In the genomic region with DNA sequence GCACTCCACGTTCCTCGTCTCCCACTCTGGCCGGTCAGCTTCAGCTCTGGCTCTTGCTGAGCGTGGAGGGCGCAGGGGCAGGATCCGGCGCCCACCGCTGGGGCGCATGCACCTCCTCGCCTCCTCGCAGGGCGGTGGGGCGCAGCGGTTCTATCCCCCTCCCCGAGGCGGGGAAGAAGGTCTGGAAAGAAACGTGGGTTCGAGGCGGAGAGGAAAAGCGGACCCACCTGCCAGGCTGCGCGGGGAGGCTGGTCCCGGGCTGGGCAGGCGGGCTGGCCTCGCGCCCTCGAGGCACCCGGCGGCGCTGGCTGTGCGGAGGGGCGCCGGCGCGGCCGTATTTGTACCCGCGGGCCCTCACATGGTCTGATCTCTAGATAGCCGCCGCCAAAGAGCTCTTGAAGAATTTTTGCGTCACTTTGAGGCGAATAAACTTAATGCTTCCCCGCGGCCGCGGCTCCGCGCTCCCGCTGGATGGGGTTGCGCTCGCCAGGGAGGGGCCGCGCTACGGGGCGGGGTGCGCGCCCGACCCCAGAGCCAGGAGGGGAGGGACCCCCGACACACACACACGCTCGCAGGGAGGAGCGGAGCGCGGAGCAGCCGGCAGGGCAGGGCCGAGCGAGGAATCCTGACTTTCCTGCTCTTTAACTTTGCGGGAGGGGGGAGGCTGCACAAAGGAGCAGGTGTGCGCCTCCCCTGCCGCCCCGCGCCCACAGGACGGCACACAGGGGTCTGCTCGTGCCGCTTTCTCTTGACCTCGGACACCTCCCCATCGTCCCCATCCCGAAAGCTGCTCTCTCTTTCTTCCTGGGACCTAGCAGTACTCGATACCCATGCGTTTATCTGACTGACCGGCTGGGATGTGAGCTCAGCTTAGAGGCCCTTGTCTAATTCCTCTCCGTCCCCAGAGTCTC, we compare ENCODE assay signal across 8 cellular contexts. TPM values are rescaled to one million over a fixed set of nuclear protein-coding genes. Genes with fewer than 3 reads are reported as not detected.
A peak's percentile ranks its signal among the peaks of the same experiment; 100 is the strongest.
DNase-seq lines count a peak whose midpoint lies in the region; ATAC-seq and TF ChIP-seq lines count a peak whose summit lies in the region.

SLC6A4 (minus strand) TSS at position 312 of the 911 bp plus-strand sequence. CDS start 13,739 bp downstream, outside the sequence.

- no peak within 1 kb of the TSS for H4K5ac ChIP-seq in mesendoderm (ENCODE audit: low read length)

- H3K4me2 ChIP-seq in mesendoderm (ENCODE audit: low read length): peak within 1 kb of the TSS; percentile 6

- no peak within 1 kb of the TSS for H3K4me3 ChIP-seq in CD4-positive, CD25-positive, alpha-beta regulatory T cell (ENCODE audit: low read depth, low read length)
- H3K4me3 ChIP-seq in colonic mucosa (peak within 1 kb of the TSS; percentile 26), mesendoderm (ENCODE audit: low read length) (no peak within 1 kb of the TSS)

- TF ChIP-seq CTCF in colonic mucosa (IDR thresholded peaks at IDR 0.05): no peak

- H2AK5ac ChIP-seq in mesendoderm (ENCODE audit: low read length): no peak within 1 kb of the TSS

- no peak within 1 kb of the TSS for H4K8ac ChIP-seq in mesendoderm (ENCODE audit: low read depth, low read length)

- H3K9me3 ChIP-seq in CD4-positive, CD25-positive, alpha-beta regulatory T cell (ENCODE audit: control insufficient read depth in 2 of 2, low read length in 2 of 2): no peaks in the 10 kb centered on the region
- no peaks in the 10 kb centered on the region for H3K9me3 ChIP-seq in colonic mucosa

- no peak within 1 kb of the TSS for H2BK5ac ChIP-seq in mesendoderm (ENCODE audit: low read length)

- intact Hi-C loops in colonic mucosa (cut with DNase I): loop anchor here (10.0 kb wide), 1 partner anchor 111 kb away; no protein-coding TSS in a partner anchor

- H3K18ac ChIP-seq in mesendoderm (ENCODE audit: low read length): no peak within 1 kb of the TSS

- ATAC-seq in CD4-positive, CD25-positive, alpha-beta regulatory T cell (ENCODE audit: low read depth in 2 of 2): no peak
- peak; percentile 11 for ATAC-seq in HG02981 (IDR thresholded peaks at IDR 0.05; ENCODE audit: unreplicated experiment)

- H2BK120ac ChIP-seq in mesendoderm (ENCODE audit: low read depth, low read length): no peak within 1 kb of the TSS

- peaks cover 29% of the 10 kb centered on the region for H3K27me3 ChIP-seq in CD4-positive, CD25-positive, alpha-beta regulatory T cell (ENCODE audit: control insufficient read depth, insufficient read depth, low read length)
- H3K27me3 ChIP-seq in colonic mucosa (peaks cover 32% of the 10 kb centered on the region), mesendoderm (ENCODE audit: insufficient read depth, low read length, poor library complexity) (peaks cover 34% of the 10 kb centered on the region)

- H3K4me3 Mint-ChIP-seq in CD4-positive, CD25-positive, alpha-beta regulatory T cell: peak within 1 kb of the TSS in 3 of 4 donors; percentile 65 to 78 (median 69)

- peaks cover 57% of the 10 kb centered on the region for H3K27me3 Mint-ChIP-seq in CD4-positive, CD25-positive, alpha-beta regulatory T cell

- no peak within 1 kb of the TSS for H3K4ac ChIP-seq in mesendoderm (ENCODE audit: low read depth, low read length)

- H3K79me2 ChIP-seq in mesendoderm (ENCODE audit: control insufficient read depth, insufficient read depth, low read length): no peaks in the 10 kb centered on the region

- no CpG with 5 or more reads among the region's 82 CpGs for WGBS in mesendoderm (ENCODE audit: extremely low coverage, insufficient coverage, low lambda C conversion rate)

- no peak within 1 kb of the TSS for H2BK15ac ChIP-seq in mesendoderm (replicated peaks; ENCODE audit: low read depth)

- peaks cover 19% of the 10 kb centered on the region for H3K4me1 ChIP-seq in CD4-positive, CD25-positive, alpha-beta regulatory T cell (ENCODE audit: control insufficient read depth, insufficient read depth, low read length, poor library complexity, severe bottlenecking)
- H3K4me1 ChIP-seq in colonic mucosa (peaks cover 11% of the 10 kb centered on the region), mesendoderm (ENCODE audit: control insufficient read depth, low read depth, low read length) (no peaks in the 10 kb centered on the region)

- H3K9me3 Mint-ChIP-seq in CD4-positive, CD25-positive, alpha-beta regulatory T cell: peaks cover 0 to 4% (median 0%) of the 10 kb centered on the region in 7 donors

- H3K36me3 ChIP-seq in CD4-positive, CD25-positive, alpha-beta regulatory T cell (ENCODE audit: control insufficient read depth, insufficient read depth, low read length): no peaks in the 10 kb centered on the region
- H3K36me3 ChIP-seq in colonic mucosa: no peaks in the 10 kb centered on the region
- H3K36me3 ChIP-seq in mesendoderm (ENCODE audit: control insufficient read depth, insufficient read depth, low read length): no peaks in the 10 kb centered on the region

- H3K9ac ChIP-seq in colonic mucosa (ENCODE audit: low read depth in 2 of 2, low read length in 2 of 2) (peak within 1 kb of the TSS in 1 of 2 donors; percentile 34), mesendoderm (ENCODE audit: low read length) (no peak within 1 kb of the TSS)

- H3K4me1 Mint-ChIP-seq in CD4-positive, CD25-positive, alpha-beta regulatory T cell: peaks cover 6 to 32% (median 15%) of the 10 kb centered on the region in 4 donors

- no peak within 1 kb of the TSS for H3K56ac ChIP-seq in mesendoderm (ENCODE audit: low read length)

- no peaks in the 10 kb centered on the region for H3K79me1 ChIP-seq in mesendoderm (ENCODE audit: low read length)

- H3K36me3 Mint-ChIP-seq in CD4-positive, CD25-positive, alpha-beta regulatory T cell: no peaks in the 10 kb centered on the region

- no peak within 1 kb of the TSS for H3K23ac ChIP-seq in mesendoderm (ENCODE audit: low read length)

- no peak for DNase-seq in CD4-positive, CD25-positive, alpha-beta regulatory T cell
- DNase-seq in colonic mucosa (no peak), mesendoderm (peak; percentile 43), foreskin melanocyte (no peak), DMS114 treated with DMSO at 0.1 percent for 48 hours (lab: John Stamatoyannopoulos, UW; ENCODE audit: unreplicated experiment) (no peak), NCI-H1092 (lab: John Stamatoyannopoulos, UW) (no peak)
- DNase-seq in activated CD4-positive, alpha-beta T cell treated with anti-CD3 and anti-CD28 coated beads, Interleukin-2, amount 50 U/mL, for 48 hours: no peak

- no peak within 1 kb of the TSS for H3K27ac ChIP-seq in CD4-positive, CD25-positive, alpha-beta regulatory T cell (ENCODE audit: insufficient read depth, low read length, poor library complexity, severe bottlenecking)
- no peak within 1 kb of the TSS for H3K27ac ChIP-seq in colonic mucosa
- no peak within 1 kb of the TSS for H3K27ac ChIP-seq in mesendoderm (ENCODE audit: low read depth, low read length)

- no peak within 1 kb of the TSS for H3K27ac Mint-ChIP-seq in CD4-positive, CD25-positive, alpha-beta regulatory T cell

RNA-seq across cellular contexts. Expression of gene SLC6A4, which starts in this region (rescaled TPM):
- total RNA-seq in CD4-positive, CD25-positive, alpha-beta regulatory T cell: 0.25 TPM
- polyA plus RNA-seq in CD4-positive, CD25-positive, alpha-beta regulatory T cell: under 1 TPM in 1 of 4 donors, not detected in 3; 0.24 TPM
- under 1 TPM; 0.25 to 0.88 TPM for total RNA-seq in colonic mucosa
- polyA plus RNA-seq in mesendoderm (2013, experiment 1 of 2): 0.03 TPM
- 0.08 TPM for polyA plus RNA-seq in mesendoderm (2013, experiment 2 of 2)
